2 cellular contexts compared by ENCODE assay signal in genomic region chr7:101368422-101369165, GRCh38.
TF ChIP-seq lines count a peak whose summit lies in the region.

No MANE protein-coding gene starts in this region.

TF ChIP-seq in GM23338, 12 proteins besides CTCF, POLR2A, EP300 and RAD21:
- TF ChIP-seq NANOG (IDR thresholded peaks at IDR 0.05; ENCODE audit: borderline replicate concordance) = no peak
- no peak for TF ChIP-seq CREB1 (CRISPR knock-in tag; IDR thresholded peaks at IDR 0.05; ENCODE audit: low read depth)
- no peak for TF ChIP-seq ZNF114 (CRISPR knock-in tag; IDR thresholded peaks at IDR 0.05)

TF ChIP-seq in K562, 482 proteins besides CTCF, POLR2A, EP300 and RAD21:
- TF ChIP-seq ZNF316 (IDR thresholded peaks at IDR 0.05) (peak; percentile 4; the same call in 1 of the 2 replicates), HDAC2 (IDR thresholded peaks at IDR 0.05) (no peak), HINFP (tag; conservative IDR thresholded peaks at IDR 0.05; ENCODE audit: low read depth) (peak; percentile 71), ATF3 (IDR thresholded peaks at IDR 0.05) (peak; percentile 32; the same call in 1 of the 2 replicates), ATF3 (CRISPR knock-in tag; conservative IDR thresholded peaks at IDR 0.05) (no peak), SNIP1 (IDR thresholded peaks at IDR 0.05; ENCODE audit: low read depth) (no peak)
